18 cellular contexts compared by ENCODE assay signal in the genomic region with DNA sequence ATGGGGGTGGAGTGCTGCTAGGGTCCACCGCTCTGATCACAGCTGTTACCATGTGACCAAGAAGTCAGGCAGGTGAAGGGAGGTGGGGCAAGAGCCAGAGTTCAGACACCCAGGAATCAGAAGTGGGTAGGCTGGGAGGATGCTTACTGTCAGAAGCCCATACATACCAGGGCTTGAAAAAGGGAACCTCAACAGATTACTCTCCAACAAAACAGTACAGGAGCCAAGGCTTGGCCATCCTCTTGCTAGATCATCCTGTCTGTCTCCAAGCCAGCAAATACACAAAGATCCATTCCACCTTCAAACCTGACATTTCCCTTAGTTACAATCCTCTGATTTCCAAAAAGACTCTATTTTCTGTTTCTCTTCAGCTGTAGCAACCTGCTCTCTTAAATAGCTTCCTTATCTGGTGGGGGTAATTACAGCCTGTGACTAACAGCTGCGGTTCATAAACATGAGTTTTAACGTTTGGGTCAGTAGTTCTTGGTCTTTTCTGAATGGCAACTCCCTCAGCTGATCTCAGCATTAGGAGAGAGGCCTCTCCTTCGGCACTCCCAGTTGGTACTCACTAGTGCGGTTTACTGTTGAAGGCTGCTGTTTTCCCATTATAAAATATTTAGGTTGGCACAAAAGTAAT. TPM values are rescaled to one million over a fixed set of nuclear protein-coding genes. Genes with fewer than 3 reads are reported as not detected.
DNase-seq lines count a peak whose midpoint lies in the region; ATAC-seq and TF ChIP-seq lines count a peak whose summit lies in the region.
"Had no signal": no experiment of that assay in that cellular context is flagged by ENCODE, and none has a peak within 500 bp of the region (broad histone marks: within the 10 kb centered on the region; RNA-seq: fewer than 3 reads in every experiment).

No MANE protein-coding gene starts in this region.

- H3K9me3 ChIP-seq in uterus = no peaks in the 10 kb centered on the region
- H3K9me3 ChIP-seq: right atrium auricular region, testis had no signal

- ATAC-seq in GM21786 (IDR thresholded peaks at IDR 0.05; ENCODE audit: unreplicated experiment) = no peak
- no peak for ATAC-seq in HG03520 (IDR thresholded peaks at IDR 0.05; ENCODE audit: unreplicated experiment)
- ATAC-seq: activated CD8-positive, alpha-beta T cell treated with anti-CD3 and anti-CD28 coated beads for 36 hours; activated naive CD8-positive, alpha-beta T cell treated with anti-CD3 and anti-CD28 coated beads, Interleukin-2, amount 50 U/mL, for 24 hours; SK-N-SH treated with all-trans-retinoic acid at 6 μM for 48 hours had no signal

- no peaks in the 10 kb centered on the region for H3K4me1 ChIP-seq in uterus
- H3K4me1 ChIP-seq: right atrium auricular region had no signal

- TF ChIP-seq CTCF in uterus (IDR thresholded peaks at IDR 0.05) = no peak

- H3K27ac ChIP-seq in uterus = peak overlapping the region; percentile 41 to 63
- H3K27ac ChIP-seq: 22Rv1, C4-2B, right atrium auricular region, testis had no signal

- intact Hi-C loops in uterus (cut with DNase I; ENCODE audit: low total_unique reads) = no loop called here

- no peak for TF ChIP-seq POLR2A in uterus (IDR thresholded peaks at IDR 0.05)

- DNase-seq in DMS 273 (lab: John Stamatoyannopoulos, UW; ENCODE audit: unreplicated experiment) = peak; percentile 9
- DNase-seq in DMS 273 treated with DMSO at 0.1 percent for 48 hours (lab: John Stamatoyannopoulos, UW) = no peak
- DNase-seq in SKM-1 (lab: John Stamatoyannopoulos, UW; ENCODE audit: unreplicated experiment) = peak; percentile 60
- peak; percentile 93 for DNase-seq in kidney glomerular epithelial cell (lab: John Stamatoyannopoulos, UW)
- DNase-seq in uterus = peak in 1 of 2 donors; percentile 51
- no peak for DNase-seq in NCI-H2171 treated with DMSO at 0.1 percent for 48 hours (lab: John Stamatoyannopoulos, UW)
- DNase-seq: activated CD8-positive, alpha-beta T cell treated with anti-CD3 and anti-CD28 coated beads for 36 hours; activated naive CD8-positive, alpha-beta T cell treated with anti-CD3 and anti-CD28 coated beads, Interleukin-2, amount 50 U/mL, for 24 hours; effector CD8-positive, alpha-beta T cell; NCI-H1105 treated with DMSO at 0.1 percent for 48 hours; testis had no signal

- H3K36me3 ChIP-seq in uterus = no peaks in the 10 kb centered on the region
- H3K36me3 ChIP-seq: right atrium auricular region had no signal

- no peaks in the 10 kb centered on the region for H3K27me3 ChIP-seq in uterus
- H3K27me3 ChIP-seq: right atrium auricular region, testis had no signal

- H3K4me3 ChIP-seq in uterus = no peak overlapping the region
- H3K4me3 ChIP-seq: right atrium auricular region, testis had no signal

RNA-seq across cellular contexts. Expression of gene WT1, which starts 31.1 kb away (rescaled TPM):
- total RNA-seq in uterus = 100 to 1,000 TPM in 1 of 4 donors, 10 to 100 TPM in 3; 51.2 to 125 (median 53.6) TPM
- total RNA-seq: activated CD8-positive, alpha-beta T cell treated with anti-CD3 and anti-CD28 coated beads for 36 hours; lung microvascular endothelial cell had no signal

Comparison
In these comparisons a context has a peak if more than half of its experiments do, and no peak if none do; other contexts are left out.
1. DNase-seq: peak in DMS 273 (single experiment), SKM-1 (single experiment) and kidney glomerular epithelial cell (single experiment); none in DMS 273 treated with DMSO at 0.1 percent for 48 hours (single experiment) and NCI-H2171 treated with DMSO at 0.1 percent for 48 hours (single experiment).